Comparison of ENCODE assay signal across 1 cellular context in genomic region chr7:5557920-5558401, GRCh38.
TF ChIP-seq lines count a peak whose summit lies in the region.

No MANE protein-coding gene starts in this region.

TF ChIP-seq in HepG2, 621 proteins besides CTCF, POLR2A, EP300 and RAD21 (continued from another document and continues in another):
- no peak for TF ChIP-seq ZNF407 (CRISPR knock-in tag; IDR thresholded peaks at IDR 0.05; ENCODE audit: not compliant biosample characterization)
- TF ChIP-seq NFYB (CRISPR knock-in tag; IDR thresholded peaks at IDR 0.05) = peak; percentile 50
- TF ChIP-seq PHF20 (CRISPR knock-in tag; IDR thresholded peaks at IDR 0.05) = no peak
- TF ChIP-seq PCBP1 (IDR thresholded peaks at IDR 0.05; ENCODE audit: borderline replicate concordance, low read depth, low read length) = 0 out of 2 replicates have a peak, but pooled peaks have one; percentile 58
- no peak for TF ChIP-seq ZFYVE20 (CRISPR knock-in tag; IDR thresholded peaks at IDR 0.05; ENCODE audit: borderline replicate concordance, low read depth)
- TF ChIP-seq BORCS8-MEF2B (CRISPR knock-in tag; IDR thresholded peaks at IDR 0.05) = 0 out of 2 replicates have a peak, but pooled peaks have one; percentile 22
- TF ChIP-seq ARID4A (CRISPR knock-in tag; IDR thresholded peaks at IDR 0.05; ENCODE audit: borderline replicate concordance) = 0 out of 2 replicates have a peak, but pooled peaks have one; percentile 26
- peak; percentile 49 for TF ChIP-seq TEAD3 (CRISPR knock-in tag; optimal IDR thresholded peaks at IDR 0.05; ENCODE audit: borderline replicate concordance)
- peak; percentile 69; the same call in 1 of the 2 replicates for TF ChIP-seq CBX5 (CRISPR knock-in tag; IDR thresholded peaks at IDR 0.05; ENCODE audit: borderline replicate concordance)
- TF ChIP-seq HNRNPLL (IDR thresholded peaks at IDR 0.05; ENCODE audit: low read depth, low read length, poor library complexity, severe bottlenecking) = peak; percentile 23
- TF ChIP-seq, protein P1, sequence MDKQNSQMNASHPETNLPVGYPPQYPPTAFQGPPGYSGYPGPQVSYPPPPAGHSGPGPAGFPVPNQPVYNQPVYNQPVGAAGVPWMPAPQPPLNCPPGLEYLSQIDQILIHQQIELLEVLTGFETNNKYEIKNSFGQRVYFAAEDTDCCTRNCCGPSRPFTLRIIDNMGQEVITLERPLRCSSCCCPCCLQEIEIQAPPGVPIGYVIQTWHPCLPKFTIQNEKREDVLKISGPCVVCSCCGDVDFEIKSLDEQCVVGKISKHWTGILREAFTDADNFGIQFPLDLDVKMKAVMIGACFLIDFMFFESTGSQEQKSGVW (CRISPR knock-in tag; IDR thresholded peaks at IDR 0.05; ENCODE audit: borderline replicate concordance) = no peak
- peak; percentile 32; the same call in 1 of the 2 replicates for TF ChIP-seq POLR2G (IDR thresholded peaks at IDR 0.05; ENCODE audit: low read depth, low read length)
- TF ChIP-seq KDM4B (CRISPR knock-in tag; IDR thresholded peaks at IDR 0.05) = 0 out of 2 replicates have a peak, but pooled peaks have one; percentile 65
- no peak for TF ChIP-seq ZNF329 (CRISPR knock-in tag; IDR thresholded peaks at IDR 0.05; ENCODE audit: low read depth)
- TF ChIP-seq ZSCAN25 (CRISPR knock-in tag; IDR thresholded peaks at IDR 0.05) = no peak
- no peak for TF ChIP-seq HOXA9 (CRISPR knock-in tag; IDR thresholded peaks at IDR 0.05; ENCODE audit: borderline replicate concordance)
- TF ChIP-seq PHF21A (CRISPR knock-in tag; IDR thresholded peaks at IDR 0.05) = no peak; the same call in 1 of the 2 replicates
- 0 out of 2 replicates have a peak, but pooled peaks have one; percentile 21 for TF ChIP-seq HMG20A (CRISPR knock-in tag; IDR thresholded peaks at IDR 0.05; ENCODE audit: borderline replicate concordance)
- TF ChIP-seq AGO1 (IDR thresholded peaks at IDR 0.05; ENCODE audit: low read depth, low read length, poor library complexity, severe bottlenecking) = peak; percentile 38
- TF ChIP-seq ZXDC (CRISPR knock-in tag; IDR thresholded peaks at IDR 0.05) = no peak
- peak; percentile 40; the same call in 1 of the 2 replicates for TF ChIP-seq NRL (CRISPR knock-in tag; IDR thresholded peaks at IDR 0.05; ENCODE audit: borderline replicate concordance)
- peak; percentile 48 for TF ChIP-seq PATZ1 (CRISPR knock-in tag; IDR thresholded peaks at IDR 0.05)
- TF ChIP-seq GLMP (CRISPR knock-in tag; IDR thresholded peaks at IDR 0.05; ENCODE audit: borderline replicate concordance) = no peak
- TF ChIP-seq, protein P2, sequence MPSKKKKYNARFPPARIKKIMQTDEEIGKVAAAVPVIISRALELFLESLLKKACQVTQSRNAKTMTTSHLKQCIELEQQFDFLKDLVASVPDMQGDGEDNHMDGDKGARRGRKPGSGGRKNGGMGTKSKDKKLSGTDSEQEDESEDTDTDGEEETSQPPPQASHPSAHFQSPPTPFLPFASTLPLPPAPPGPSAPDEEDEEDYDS (CRISPR knock-in tag; IDR thresholded peaks at IDR 0.05) = 0 out of 2 replicates have a peak, but pooled peaks have one; percentile 35
- TF ChIP-seq, protein P3, sequence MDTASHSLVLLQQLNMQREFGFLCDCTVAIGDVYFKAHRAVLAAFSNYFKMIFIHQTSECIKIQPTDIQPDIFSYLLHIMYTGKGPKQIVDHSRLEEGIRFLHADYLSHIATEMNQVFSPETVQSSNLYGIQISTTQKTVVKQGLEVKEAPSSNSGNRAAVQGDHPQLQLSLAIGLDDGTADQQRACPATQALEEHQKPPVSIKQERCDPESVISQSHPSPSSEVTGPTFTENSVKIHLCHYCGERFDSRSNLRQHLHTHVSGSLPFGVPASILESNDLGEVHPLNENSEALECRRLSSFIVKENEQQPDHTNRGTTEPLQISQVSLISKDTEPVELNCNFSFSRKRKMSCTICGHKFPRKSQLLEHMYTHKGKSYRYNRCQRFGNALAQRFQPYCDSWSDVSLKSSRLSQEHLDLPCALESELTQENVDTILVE (CRISPR knock-in tag; IDR thresholded peaks at IDR 0.05) = peak; percentile 55; the same call in 1 of the 2 replicates
- peak; percentile 50 for TF ChIP-seq ZFY (CRISPR knock-in tag; IDR thresholded peaks at IDR 0.05)
